Comparison of ENCODE assay signal across 8 cellular contexts in genomic region chr6:33273129-33273923, GRCh38. TPM values are rescaled to one million over a fixed set of nuclear protein-coding genes. Genes with fewer than 3 reads are reported as not detected.
A peak's percentile ranks its signal among the peaks of the same experiment; 100 is the strongest.
DNase-seq lines count a peak whose midpoint lies in the region; ATAC-seq and TF ChIP-seq lines count a peak whose summit lies in the region.

No MANE protein-coding gene starts in this region.

- no peak for TF ChIP-seq POLR2A in tibial nerve (IDR thresholded peaks at IDR 0.05)

- TF ChIP-seq EP300 in tibial nerve (IDR thresholded peaks at IDR 0.05), result no peak

- peak overlapping the region in 3 of 4 donors; percentile 86 to 96 (median 93) for H3K27ac ChIP-seq in tibial nerve

- H3K27me3 ChIP-seq in kidney epithelial cell (ENCODE audit: control insufficient read depth, insufficient read depth, low read length) (no peaks in the 10 kb centered on the region), tibial nerve (no peaks in the 10 kb centered on the region)

- H3K36me3 ChIP-seq in kidney epithelial cell (ENCODE audit: control insufficient read depth, insufficient read depth, low read length) (peaks cover 3% of the 10 kb centered on the region), tibial nerve (peaks cover 0 to 54% (median 16%) of the 10 kb centered on the region in 3 donors)

- peak; percentile 8 for DNase-seq in activated naive CD4-positive, alpha-beta T cell treated with anti-CD3 and anti-CD28 coated beads, Interleukin-2, amount 10 ng/mL, durations not matched to agents 7 days and 5 days
- no peak for DNase-seq in activated naive CD4-positive, alpha-beta T cell (lab: John Stamatoyannopoulos, UW)
- DNase-seq in kidney epithelial cell (ENCODE audit: low read depth) (no peak), tibial nerve (ENCODE audit: low spot score in 2 of 2) (no peak), HPDE6-E6E7 (ENCODE audit: extremely low spot score) (no peak), NCI-H82 (lab: John Stamatoyannopoulos, UW) (no peak)

- 61% methylated on average over 11 of the region's 11 CpGs for WGBS in tibial nerve, 2 donors

- CTCF ChIA-PET in activated naive CD4-positive, alpha-beta T cell treated with anti-CD3 and anti-CD28 coated beads, Interleukin-2, amount 10 ng/mL, durations not matched to agents 7 days and 5 days (lab: Charles Lee), result interaction anchor here (1.2 kb wide), 1 partner anchor 71 kb away, joined by 4 read pairs; no protein-coding TSS in a partner anchor

- H3K9me3 ChIP-seq in tibial nerve, result no peaks in the 10 kb centered on the region

- ATAC-seq in HG02970 (IDR thresholded peaks at IDR 0.05; ENCODE audit: low FRiP score, unreplicated experiment), result no peak

- H3K4me3 ChIP-seq in kidney epithelial cell (ENCODE audit: low read depth, low read length) (peak overlapping the region; percentile 69), tibial nerve (peak overlapping the region in 3 of 4 donors; percentile 80 to 94 (median 82))

- TF ChIP-seq CTCF in kidney epithelial cell (IDR thresholded peaks at IDR 0.05; ENCODE audit: insufficient read depth, low read length, poor library complexity, severe bottlenecking) (no peak), tibial nerve (IDR thresholded peaks at IDR 0.05) (no peak)

- H3K4me1 Mint-ChIP-seq in activated naive CD4-positive, alpha-beta T cell treated with anti-CD3 and anti-CD28 coated beads, Interleukin-2, amount 10 ng/mL, durations not matched to agents 7 days and 5 days, result peaks cover 71% of the 10 kb centered on the region
- peaks cover 49% of the 10 kb centered on the region for H3K4me1 Mint-ChIP-seq in activated naive CD8-positive, alpha-beta T cell (ENCODE audit: low read depth)

- H3K27me3 Mint-ChIP-seq in activated naive CD4-positive, alpha-beta T cell treated with anti-CD3 and anti-CD28 coated beads, Interleukin-2, amount 10 ng/mL, durations not matched to agents 7 days and 5 days, result peaks cover 4% of the 10 kb centered on the region
- H3K27me3 Mint-ChIP-seq in activated naive CD8-positive, alpha-beta T cell, result no peaks in the 10 kb centered on the region

- no peaks in the 10 kb centered on the region for H3K9me3 Mint-ChIP-seq in activated naive CD4-positive, alpha-beta T cell treated with anti-CD3 and anti-CD28 coated beads, Interleukin-2, amount 10 ng/mL, durations not matched to agents 7 days and 5 days
- H3K9me3 Mint-ChIP-seq in activated naive CD8-positive, alpha-beta T cell (ENCODE audit: low read depth), result no peaks in the 10 kb centered on the region

- H3K27ac Mint-ChIP-seq in activated naive CD4-positive, alpha-beta T cell treated with anti-CD3 and anti-CD28 coated beads, Interleukin-2, amount 10 ng/mL, durations not matched to agents 7 days and 5 days, result peak overlapping the region; percentile 98
- H3K27ac Mint-ChIP-seq in activated naive CD8-positive, alpha-beta T cell, result peak overlapping the region; percentile 99

- peaks cover 54% of the 10 kb centered on the region for H3K36me3 Mint-ChIP-seq in activated naive CD4-positive, alpha-beta T cell treated with anti-CD3 and anti-CD28 coated beads, Interleukin-2, amount 10 ng/mL, durations not matched to agents 7 days and 5 days
- H3K36me3 Mint-ChIP-seq in activated naive CD8-positive, alpha-beta T cell, result peaks cover 23% of the 10 kb centered on the region

- peak overlapping the region; percentile 94 for H3K4me3 Mint-ChIP-seq in activated naive CD4-positive, alpha-beta T cell treated with anti-CD3 and anti-CD28 coated beads, Interleukin-2, amount 10 ng/mL, durations not matched to agents 7 days and 5 days
- H3K4me3 Mint-ChIP-seq in activated naive CD8-positive, alpha-beta T cell, result peak overlapping the region; percentile 96

- peaks cover 3 to 78% (median 56%) of the 10 kb centered on the region in 4 donors for H3K4me1 ChIP-seq in tibial nerve

RNA-seq across cellular contexts. Expression of gene RPS18, which starts 1.5 kb away (rescaled TPM):
- 6,267 and 7,360 TPM in 2 replicates for total RNA-seq in kidney epithelial cell
- 1,000 to 10,000 TPM; 2,115 to 2,529 (median 2,306) TPM for total RNA-seq in tibial nerve

RNA-seq across cellular contexts. Expression of gene VPS52, which starts 1.6 kb away (rescaled TPM):
- total RNA-seq in kidney epithelial cell (32.3 and 56.1 TPM in 2 replicates), tibial nerve (10 to 100 TPM; 37.7 to 46.5 (median 45.2) TPM)

RNA-seq across cellular contexts. Expression of gene B3GALT4, which starts 3.6 kb away (rescaled TPM):
- total RNA-seq in kidney epithelial cell (1.4 and 2.5 TPM in 2 replicates), tibial nerve (10 to 100 TPM in 3 of 4 donors, 1 to 10 TPM in 1; 7.5 to 30.4 (median 17.7) TPM)

RNA-seq across cellular contexts. Expression of gene WDR46, which starts 15.7 kb away (rescaled TPM):
- total RNA-seq in kidney epithelial cell (53.2 and 70.5 TPM in 2 replicates), tibial nerve (10 to 100 TPM; 46.5 to 88.4 (median 69.1) TPM)

RNA-seq across cellular contexts. Expression of gene PFDN6, which starts 16.1 kb away (rescaled TPM):
- total RNA-seq in kidney epithelial cell (42.9 and 51.4 TPM in 2 replicates), tibial nerve (10 to 100 TPM; 12.4 to 48.7 (median 21.0) TPM)
